Comparison of ENCODE assay signal across 1 cellular context in genomic region chr2:147030966-147031760, GRCh38.
TF ChIP-seq lines count a peak whose summit lies in the region.

No MANE protein-coding gene starts in this region.

TF ChIP-seq in GM23338, 12 proteins besides CTCF, POLR2A, EP300 and RAD21 (continued from another document):
- TF ChIP-seq ZNF462 (CRISPR knock-in tag; IDR thresholded peaks at IDR 0.05) (no peak), ZNF331 (CRISPR knock-in tag; IDR thresholded peaks at IDR 0.05; ENCODE audit: low read depth) (no peak), POLR2AphosphoS5 (IDR thresholded peaks at IDR 0.05; ENCODE audit: low read depth) (no peak)
